17 cellular contexts compared by ENCODE assay signal in the genomic region with DNA sequence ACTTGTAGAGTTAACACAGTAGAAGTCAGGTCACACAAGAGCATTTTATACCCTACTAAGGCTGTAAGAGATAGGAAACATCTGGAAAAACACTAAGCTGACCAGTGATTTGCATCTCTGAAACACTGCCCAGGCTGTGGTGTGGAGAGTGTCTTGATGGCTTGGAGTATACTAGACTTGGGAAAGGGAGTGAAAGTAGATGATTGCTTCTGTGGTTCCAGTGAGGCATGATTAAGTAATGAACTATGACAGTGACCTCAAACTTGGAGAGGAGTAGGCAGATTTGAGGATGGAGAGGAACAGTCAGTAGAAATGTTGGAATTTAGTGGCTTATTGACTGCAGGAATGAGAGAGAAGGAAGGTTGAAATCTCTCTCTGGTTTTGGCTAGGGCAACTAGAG.
DNase-seq lines count a peak whose midpoint lies in the region; ATAC-seq and TF ChIP-seq lines count a peak whose summit lies in the region.
"Had no signal": no experiment of that assay in that cellular context is flagged by ENCODE, and none has a peak within 500 bp of the region (broad histone marks: within the 10 kb centered on the region; RNA-seq: fewer than 3 reads in every experiment).

No MANE protein-coding gene starts in this region.

- H3K56ac ChIP-seq in IMR-90 (ENCODE audit: extremely low read depth, insufficient read depth, low read length) (no peak overlapping the region), mesendoderm (ENCODE audit: low read length) (peak overlapping the region; percentile 66)

- no peaks in the 10 kb centered on the region for H3K27me3 Mint-ChIP-seq in effector memory CD8-positive, alpha-beta T cell

- H3K4ac ChIP-seq in IMR-90 (ENCODE audit: low read depth, low read length) = no peak overlapping the region
- peak overlapping the region; percentile 36 for H3K4ac ChIP-seq in mesendoderm (ENCODE audit: low read depth, low read length)

- H3K27ac Mint-ChIP-seq in effector memory CD8-positive, alpha-beta T cell = no peak overlapping the region

- no peaks in the 10 kb centered on the region for H3K27me3 ChIP-seq in AG04450 (ENCODE audit: control insufficient read depth, insufficient read depth, low read length)
- no peaks in the 10 kb centered on the region for H3K27me3 ChIP-seq in IMR-90 (ENCODE audit: control insufficient read depth, insufficient read depth, low read length)
- H3K27me3 ChIP-seq in fibroblast of lung (ENCODE audit: control insufficient read depth, insufficient read depth, low read length) = no peaks in the 10 kb centered on the region
- H3K27me3 ChIP-seq in mesendoderm (ENCODE audit: insufficient read depth, low read length, poor library complexity) = no peaks in the 10 kb centered on the region
- H3K27me3 ChIP-seq: foreskin keratinocyte, vagina had no signal

- H3K4me1 ChIP-seq in IMR-90 (ENCODE audit: control insufficient read depth, insufficient read depth, low read length) (no peaks in the 10 kb centered on the region), fibroblast of lung (ENCODE audit: control insufficient read depth, extremely low read depth, insufficient read depth, low read length) (no peaks in the 10 kb centered on the region), mesendoderm (ENCODE audit: control insufficient read depth, low read depth, low read length) (peaks cover 6% of the 10 kb centered on the region)
- H3K4me1 ChIP-seq: foreskin keratinocyte, vagina had no signal

- H2BK5ac ChIP-seq in IMR-90 (ENCODE audit: low read depth, low read length, poor library complexity, severe bottlenecking) (no peak overlapping the region), mesendoderm (ENCODE audit: low read length) (peak overlapping the region; percentile 96)

- intact Hi-C loops in IMR-90 (cut with micrococcal nuclease) = no loop called here

- H2AFZ ChIP-seq in IMR-90 (replicated peaks; ENCODE audit: low read length, poor library complexity) (no peak overlapping the region), fibroblast of lung (ENCODE audit: low read length) (no peak overlapping the region)

- H3K4me3 ChIP-seq in AG04450 (ENCODE audit: low read depth, low read length) (no peak overlapping the region), IMR-90 (ENCODE audit: insufficient read depth, low read depth, low read length) (no peak overlapping the region), fibroblast of lung (replicated peaks in 1 of 4; ENCODE audit: control extremely low read depth in 1 of 4, insufficient read depth in 1 of 4, low read depth in 3 of 4, low read length in 4 of 4) (no peak overlapping the region), mesendoderm (ENCODE audit: low read length) (no peak overlapping the region)
- H3K4me3 ChIP-seq: vagina had no signal

- H2BK20ac ChIP-seq in IMR-90 (ENCODE audit: low read depth, low read length) = no peak overlapping the region

- H3K36me3 Mint-ChIP-seq in effector memory CD8-positive, alpha-beta T cell (ENCODE audit: insufficient read depth) = peaks cover 2% of the 10 kb centered on the region

- H3K4me3 Mint-ChIP-seq in effector memory CD8-positive, alpha-beta T cell = no peak overlapping the region

- H3K4me2 ChIP-seq in IMR-90 (ENCODE audit: low read depth, low read length) (no peak overlapping the region), fibroblast of lung (ENCODE audit: extremely low read depth, insufficient read depth, low read length) (no peak overlapping the region), mesendoderm (ENCODE audit: low read length) (no peak overlapping the region)

- TF ChIP-seq CTCF in AG04450 (IDR thresholded peaks at IDR 0.05; ENCODE audit: low read depth, low read length) (no peak), IMR-90 (conservative IDR thresholded peaks at IDR 0.05; ENCODE audit: low read depth, low read length) (no peak), fibroblast of lung (conservative IDR thresholded peaks at IDR 0.05 in 1 of 2, IDR thresholded peaks at IDR 0.05 in 1 of 2; ENCODE audit: low read depth in 1 of 2, low read length in 2 of 2) (no peak)

- H3K9ac ChIP-seq in IMR-90 (ENCODE audit: low read depth, low read length) = no peak overlapping the region
- no peak overlapping the region for H3K9ac ChIP-seq in fibroblast of lung (ENCODE audit: insufficient read depth, low read length)
- peak overlapping the region; percentile 30 for H3K9ac ChIP-seq in mesendoderm (ENCODE audit: low read length)

- in situ Hi-C loops in IMR-90 (cut with MboI; ENCODE audit: low sequenced_read_pairs) = no loop called here

- H3K9me1 ChIP-seq in IMR-90 (ENCODE audit: insufficient read depth, low read length) = no peaks in the 10 kb centered on the region

- DNase-seq in AG04450 (ENCODE audit: low read depth, low spot score) = peak; percentile 11
- peak; percentile 64 for DNase-seq in IMR-90
- DNase-seq in fibroblast of lung (ENCODE audit: low read depth in 2 of 2) = peak; percentile 85 to 95
- peak; percentile 43 for DNase-seq in mesendoderm
- DNase-seq in middle frontal gyrus (ENCODE audit: extremely low spot score, low spot score) = no peak
- DNase-seq in effector memory CD8-positive, alpha-beta T cell = no peak
- DNase-seq: activated CD4-positive, alpha-beta T cell treated with anti-CD3 and anti-CD28 coated beads, Interleukin-2, amount 50 U/mL, for 48 hours; activated effector memory CD4-positive, alpha-beta T cell treated with anti-CD3 and anti-CD28 coated beads, Interleukin-2, amount 50 U/mL, for 16 hours; GOT3; NCI-H1105 treated with DMSO at 0.1 percent for 48 hours; NCI-H524; T-helper 9 cell had no signal

- H3K27ac ChIP-seq in AG04450 (ENCODE audit: low read depth, low read length) (no peak overlapping the region), IMR-90 (ENCODE audit: insufficient read depth, low read length) (no peak overlapping the region), fibroblast of lung (ENCODE audit: insufficient read depth, low read length) (no peak overlapping the region), mesendoderm (ENCODE audit: low read depth, low read length) (peak overlapping the region; percentile 1)
- H3K27ac ChIP-seq: foreskin keratinocyte, RWPE1, vagina had no signal

- no peak overlapping the region for H4K91ac ChIP-seq in IMR-90 (ENCODE audit: insufficient read depth, low read depth, low read length)

- H3K14ac ChIP-seq in IMR-90 (replicated peaks; ENCODE audit: low read depth, low read length) = no peak overlapping the region

- ATAC-seq in IMR-90 (ENCODE audit: low read depth) (peak; percentile 96), GM18909 (IDR thresholded peaks at IDR 0.05; ENCODE audit: poor library complexity, unreplicated experiment) (no peak), GM21717 (IDR thresholded peaks at IDR 0.05; ENCODE audit: unreplicated experiment) (no peak)
- no peak for ATAC-seq in effector memory CD8-positive, alpha-beta T cell (replicated peaks)
- ATAC-seq: foreskin keratinocyte had no signal

- H3K18ac ChIP-seq in IMR-90 (ENCODE audit: low read depth, low read length) = no peak overlapping the region
- peak overlapping the region; percentile 85 for H3K18ac ChIP-seq in mesendoderm (ENCODE audit: low read length)

- no peaks in the 10 kb centered on the region for H3K9me3 ChIP-seq in AG04450 (ENCODE audit: control insufficient read depth, insufficient read depth, low read length)
- no peaks in the 10 kb centered on the region for H3K9me3 ChIP-seq in IMR-90 (ENCODE audit: control insufficient read depth, insufficient read depth, low read length)
- no peaks in the 10 kb centered on the region for H3K9me3 ChIP-seq in fibroblast of lung (ENCODE audit: control insufficient read depth, insufficient read depth, low read depth, low read length)
- H3K9me3 ChIP-seq: vagina had no signal

- H3K79me1 ChIP-seq in IMR-90 (ENCODE audit: low read depth in 1 of 2, low read length in 2 of 2) (no peaks in the 10 kb centered on the region), mesendoderm (ENCODE audit: low read length) (no peaks in the 10 kb centered on the region)

- TF ChIP-seq POLR2A in IMR-90 (IDR thresholded peaks at IDR 0.05; ENCODE audit: low read depth, low read length) = no peak

- H3K79me2 ChIP-seq in fibroblast of lung (ENCODE audit: control insufficient read depth, insufficient read depth, low read length) (no peaks in the 10 kb centered on the region), mesendoderm (ENCODE audit: control insufficient read depth, insufficient read depth, low read length) (no peaks in the 10 kb centered on the region)

- no peak overlapping the region for H2AK5ac ChIP-seq in IMR-90 (ENCODE audit: low read depth, low read length)
- peak overlapping the region; percentile 76 for H2AK5ac ChIP-seq in mesendoderm (ENCODE audit: low read length)

- H2BK15ac ChIP-seq in IMR-90 (ENCODE audit: low read depth, low read length) = no peak overlapping the region
- H2BK15ac ChIP-seq in mesendoderm (replicated peaks; ENCODE audit: low read depth) = no peak overlapping the region

- H2BK120ac ChIP-seq in IMR-90 (ENCODE audit: low read depth, low read length) = no peak overlapping the region
- H2BK120ac ChIP-seq in mesendoderm (ENCODE audit: low read depth, low read length) = peak overlapping the region; percentile 97

- peaks cover 0 to 13% of the 10 kb centered on the region in 2 donors for H3K9me3 Mint-ChIP-seq in effector memory CD8-positive, alpha-beta T cell

- H3K23ac ChIP-seq in IMR-90 (ENCODE audit: low read depth, low read length) = no peak overlapping the region
- peak overlapping the region; percentile 51 for H3K23ac ChIP-seq in mesendoderm (ENCODE audit: low read length)

- dilution Hi-C loops in IMR-90 (cut with HindIII; ENCODE audit: low sequenced_read_pairs, unreplicated experiment) = no loop called here

- POLR2A ChIA-PET in AG04450 (lab: Yijun Ruan, JAX) (no interaction called here), IMR-90 (lab: Charles Lee; ENCODE audit: unreplicated experiment) (no interaction called here)

- no peak for TF ChIP-seq RAD21 in IMR-90 (IDR thresholded peaks at IDR 0.05; ENCODE audit: low read length)

- H4K5ac ChIP-seq in IMR-90 (ENCODE audit: low read depth, low read length) = no peak overlapping the region
- no peak overlapping the region for H4K5ac ChIP-seq in mesendoderm (ENCODE audit: low read length)

- H3K36me3 ChIP-seq in IMR-90 (ENCODE audit: control insufficient read depth, insufficient read depth, low read length) (no peaks in the 10 kb centered on the region), fibroblast of lung (ENCODE audit: control insufficient read depth, insufficient read depth, low read length) (no peaks in the 10 kb centered on the region), mesendoderm (ENCODE audit: control insufficient read depth, insufficient read depth, low read length) (no peaks in the 10 kb centered on the region)
- H3K36me3 ChIP-seq: vagina had no signal

- H3K4me1 Mint-ChIP-seq in effector memory CD8-positive, alpha-beta T cell (ENCODE audit: low read depth in 2 of 2) = no peaks in the 10 kb centered on the region

- H4K8ac ChIP-seq in IMR-90 (ENCODE audit: low read depth in 2 of 2, low read length in 2 of 2) = no peak overlapping the region
- H4K8ac ChIP-seq in mesendoderm (ENCODE audit: low read depth, low read length) = no peak overlapping the region

- CTCF ChIA-PET in AG04450 (lab: Charles Lee) (no interaction called here), IMR-90 (lab: Yijun Ruan, JAX) (no interaction called here)

- no TSS peak for BruUV-seq in IMR-90 (replicated peaks; lab: Mats Ljungman, UMichigan)

- H4K20me1 ChIP-seq in IMR-90 (ENCODE audit: insufficient read depth, low read length) (no peaks in the 10 kb centered on the region), fibroblast of lung (ENCODE audit: control insufficient read depth, extremely low read depth, insufficient read depth, low read length) (no peaks in the 10 kb centered on the region)

- no peak overlapping the region for H2AK9ac ChIP-seq in IMR-90 (replicated peaks; ENCODE audit: low read depth, low read length, poor library complexity)

Comparison
In these comparisons a context has a peak if more than half of its experiments do, and no peak if none do; other contexts are left out.
1. DNase-seq: peak in AG04450 (single experiment), IMR-90 (single experiment), fibroblast of lung (2 of 2) and mesendoderm (single experiment); none in middle frontal gyrus (single experiment) and effector memory CD8-positive, alpha-beta T cell (0 of 3).